In genomic region chr21:35906587-35906986, GRCh38 we compare ENCODE assay signal across 8 cellular contexts.
"Had no signal": no experiment of that assay in that cellular context is flagged by ENCODE, and none has a peak within 500 bp of the region (broad histone marks: within the 10 kb centered on the region; RNA-seq: fewer than 3 reads in every experiment).

No MANE protein-coding gene starts in this region.

- H3K27ac ChIP-seq: KMS-11 had no signal

- H3K27ac Mint-ChIP-seq: H9 had no signal

- H3K9ac ChIP-seq: KMS-11 had no signal

- H3K4me3 Mint-ChIP-seq: H9 had no signal

- H3K4me2 ChIP-seq: KMS-11 had no signal

- FAIRE-seq: H54, HTR-8/SVneo had no signal

- DNase-seq: GOT3, H9, HCEC 1CT, Karpas-422, KBM-7 had no signal
